ENCODE assay signal across 23 cellular contexts in genomic region chr12:44314007-44314500, GRCh38.
"Had no signal": no experiment of that assay in that cellular context is flagged by ENCODE, and none has a peak within 500 bp of the region (broad histone marks: within the 10 kb centered on the region; RNA-seq: fewer than 3 reads in every experiment).

No MANE protein-coding gene starts in this region.

- ATAC-seq: activated CD4-positive, CD25-positive, alpha-beta regulatory T cell treated with anti-CD3 and anti-CD28 coated beads, Interleukin-2, amount 50 U/mL, for 24 hours; activated CD8-positive, alpha-beta T cell treated with anti-CD3 and anti-CD28 coated beads for 36 hours; activated T-cell treated with anti-CD3 and anti-CD28 coated beads, Interleukin-2, amount 50 U/mL, for 72 hours; body of pancreas had no signal

- H3K36me3 ChIP-seq: adrenal gland, SJSA1 had no signal

- H3K4me1 ChIP-seq: adrenal gland, body of pancreas, SJSA1 had no signal

- DNase-seq: activated CD4-positive, alpha-beta T cell treated with anti-CD3 and anti-CD28 coated beads for 4 hours; activated CD8-positive, alpha-beta memory T cell treated with anti-CD3 and anti-CD28 coated beads, Interleukin-2, amount 50 U/mL, for 4 hours; activated CD8-positive, alpha-beta T cell treated with anti-CD3 and anti-CD28 coated beads for 36 hours; activated naive CD4-positive, alpha-beta T cell treated with anti-CD3 and anti-CD28 coated beads, Interleukin-2, amount 50 U/mL, for 16 hours; activated naive CD8-positive, alpha-beta T cell treated with anti-CD3 and anti-CD28 coated beads, Interleukin-2, amount 10 ng/mL, durations not matched to agents 7 days and 5 days; activated T-cell treated with anti-CD3 and anti-CD28 coated beads, Interleukin-2, amount 50 U/mL, for 72 hours; adrenal gland; anterior cingulate cortex; body of pancreas; central memory CD4-positive, alpha-beta T cell; KG1; MM.1S; NCI-H1105; NCI-H1436; NCI-H1694 treated with DMSO at 0.1 percent for 48 hours; NCI-H2029 treated with DMSO at 0.1 percent for 48 hours; NCI-H2227 treated with DMSO at 0.1 percent for 48 hours; NCI-H510A treated with DMSO at 0.1 percent for 48 hours; NCI-H69; NK-92 treated with Interleukin-12 subunit alpha and Interleukin-12 subunit beta, amount 100 ng/mL, for 24 hours; SHP77 had no signal

- H3K4me3 ChIP-seq: adrenal gland, body of pancreas, SJSA1 had no signal

- H3K27me3 ChIP-seq: adrenal gland, body of pancreas, SJSA1 had no signal

- H3K9me3 ChIP-seq: body of pancreas, SJSA1 had no signal

- H3K27ac ChIP-seq: adrenal gland, body of pancreas, SJSA1 had no signal
